In the genomic region with DNA sequence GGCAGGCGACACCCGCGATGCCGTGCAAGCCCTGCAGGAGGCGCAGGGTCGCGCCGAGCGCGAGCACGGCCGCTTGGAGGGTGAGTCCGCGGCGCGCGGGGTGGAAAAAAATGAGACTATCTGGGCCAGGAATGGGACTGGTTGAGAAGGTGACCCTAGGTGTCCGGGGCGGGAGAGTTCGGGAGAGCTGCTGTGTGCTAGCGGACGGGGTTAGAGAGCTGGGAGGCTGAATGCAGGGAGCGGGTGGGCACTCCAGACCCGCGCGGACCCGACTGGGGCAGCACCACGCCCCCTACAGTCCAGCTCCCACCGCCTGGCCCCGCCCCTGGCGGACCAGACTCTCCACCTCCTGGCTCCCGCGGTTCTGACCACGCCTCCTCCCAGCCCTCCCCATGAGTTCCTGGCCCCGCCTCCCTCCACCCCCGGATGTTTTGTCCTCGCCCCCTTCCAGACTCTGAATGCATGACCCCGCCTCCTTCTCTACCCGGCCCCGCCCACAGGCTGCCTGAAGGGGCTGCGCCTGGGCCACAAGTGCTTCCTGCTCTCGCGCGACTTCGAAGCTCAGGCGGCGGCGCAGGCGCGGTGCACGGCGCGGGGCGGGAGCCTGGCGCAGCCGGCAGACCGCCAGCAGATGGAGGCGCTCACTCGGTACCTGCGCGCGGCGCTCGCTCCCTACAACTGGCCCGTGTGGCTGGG, we compare ENCODE assay signal across 8 cellular contexts. TPM values are rescaled to one million over a fixed set of nuclear protein-coding genes. Genes with fewer than 3 reads are reported as not detected.
DNase-seq lines count a peak whose midpoint lies in the region; ATAC-seq and TF ChIP-seq lines count a peak whose summit lies in the region.

No MANE protein-coding gene starts in this region.

- no peaks in the 10 kb centered on the region for H3K9me3 ChIP-seq in mononuclear cell (ENCODE audit: low read depth, low read length)

- peaks cover 5% of the 10 kb centered on the region for H3K27me3 ChIP-seq in mononuclear cell (ENCODE audit: insufficient read depth, low read length)

- TF ChIP-seq CTCF in AG10803 (conservative IDR thresholded peaks at IDR 0.05; ENCODE audit: low read length), result peak; percentile 49
- TF ChIP-seq CTCF in epithelial cell of esophagus (IDR thresholded peaks at IDR 0.05; ENCODE audit: insufficient read depth, low read depth, low read length, missing control alignments), result peak; percentile 14

- peak; percentile 60 for ATAC-seq in HG03558 (IDR thresholded peaks at IDR 0.05; ENCODE audit: extremely low read depth, unreplicated experiment)

- peaks cover 41% of the 10 kb centered on the region for H3K4me1 ChIP-seq in mononuclear cell (ENCODE audit: insufficient read depth, low read length)

- DNase-seq in AG10803 (ENCODE audit: low read depth) (peak; percentile 99), GM19238 (ENCODE audit: insufficient read length, low spot score) (peak; percentile 96), NOMO-1 treated with DMSO at 0.1 percent for 48 hours (lab: John Stamatoyannopoulos, UW; ENCODE audit: unreplicated experiment) (peak; percentile 99), activated T-cell treated with anti-CD3 and anti-CD28 coated beads for 24 hours (ENCODE audit: low read depth) (peak; percentile 92), epithelial cell of esophagus (ENCODE audit: low read depth) (peak; percentile 85)
- peak; percentile 90 for DNase-seq in stimulated activated CD8-positive, alpha-beta memory T cell treated with anti-CD3 and anti-CD28 coated beads, Interleukin-2, amount 100 ng/mL, for 1 hour (ENCODE audit: low read depth in 2 of 2)

- H3K4me3 ChIP-seq in AG10803 (ENCODE audit: low read length) (peak overlapping the region; percentile 82), epithelial cell of esophagus (ENCODE audit: low read length) (peak overlapping the region; percentile 41), mononuclear cell (ENCODE audit: low read length) (peak overlapping the region; percentile 46)

RNA-seq across cellular contexts. Expression of a gene that starts 1.5 kb away (rescaled TPM):
- 3.8 TPM for total RNA-seq in mononuclear cell

RNA-seq across cellular contexts. Expression of a gene that starts 5.1 kb away (rescaled TPM):
- 0.21 TPM for total RNA-seq in mononuclear cell

RNA-seq across cellular contexts. Expression of a gene that starts 45.6 kb away (rescaled TPM):
- total RNA-seq in mononuclear cell, result not detected

Comparison
In these comparisons a context has a peak if more than half of its experiments do, and no peak if none do; other contexts are left out.
1. Peak in every context shown above with its lines: DNase-seq, ATAC-seq and H3K4me3 ChIP-seq.